In the genomic region with DNA sequence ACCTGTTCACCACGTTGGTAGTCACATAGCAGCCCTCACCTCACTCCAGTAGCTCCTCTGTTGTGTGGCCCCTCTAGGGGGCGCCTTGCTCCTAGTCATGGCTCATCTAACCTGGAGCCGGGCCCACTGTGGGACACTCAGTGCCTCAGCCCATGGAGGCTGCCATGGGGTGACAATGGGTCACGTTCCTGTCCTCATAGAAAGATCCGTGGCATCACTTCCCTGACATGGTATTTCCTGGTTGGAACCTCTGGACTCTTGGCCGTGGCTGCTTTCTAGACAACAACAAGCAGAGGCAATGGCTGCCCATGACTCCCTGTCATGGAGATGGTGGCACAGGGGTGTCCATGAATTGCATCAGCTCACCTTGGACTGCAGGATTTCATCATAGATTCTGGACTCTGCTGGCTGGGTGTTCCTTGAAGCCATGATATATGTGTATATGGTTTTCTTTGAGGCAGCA, we compare ENCODE assay signal across 1 cellular context.
TF ChIP-seq lines count a peak whose summit lies in the region.

No MANE protein-coding gene starts in this region.

TF ChIP-seq in K562, 482 proteins besides CTCF, POLR2A, EP300 and RAD21 (continued from another document and continues in another):
- TF ChIP-seq, protein P1, sequence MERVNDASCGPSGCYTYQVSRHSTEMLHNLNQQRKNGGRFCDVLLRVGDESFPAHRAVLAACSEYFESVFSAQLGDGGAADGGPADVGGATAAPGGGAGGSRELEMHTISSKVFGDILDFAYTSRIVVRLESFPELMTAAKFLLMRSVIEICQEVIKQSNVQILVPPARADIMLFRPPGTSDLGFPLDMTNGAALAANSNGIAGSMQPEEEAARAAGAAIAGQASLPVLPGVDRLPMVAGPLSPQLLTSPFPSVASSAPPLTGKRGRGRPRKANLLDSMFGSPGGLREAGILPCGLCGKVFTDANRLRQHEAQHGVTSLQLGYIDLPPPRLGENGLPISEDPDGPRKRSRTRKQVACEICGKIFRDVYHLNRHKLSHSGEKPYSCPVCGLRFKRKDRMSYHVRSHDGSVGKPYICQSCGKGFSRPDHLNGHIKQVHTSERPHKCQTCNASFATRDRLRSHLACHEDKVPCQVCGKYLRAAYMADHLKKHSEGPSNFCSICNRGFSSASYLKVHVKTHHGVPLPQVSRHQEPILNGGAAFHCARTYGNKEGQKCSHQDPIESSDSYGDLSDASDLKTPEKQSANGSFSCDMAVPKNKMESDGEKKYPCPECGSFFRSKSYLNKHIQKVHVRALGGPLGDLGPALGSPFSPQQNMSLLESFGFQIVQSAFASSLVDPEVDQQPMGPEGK (CRISPR knock-in tag; IDR thresholded peaks at IDR 0.05; ENCODE audit: borderline replicate concordance): 0 out of 2 replicates have a peak, but pooled peaks have one; percentile 17
- TF ChIP-seq ZBTB8A (IDR thresholded peaks at IDR 0.05; ENCODE audit: partially characterized antibody): no peak
- TF ChIP-seq NFXL1 (CRISPR knock-in tag; IDR thresholded peaks at IDR 0.05): peak; percentile 73; the same call in 1 of the 2 replicates
- peak; percentile 58; the same call in 1 of the 2 replicates for TF ChIP-seq DDX20 (tag; IDR thresholded peaks at IDR 0.05; ENCODE audit: low read depth)
- TF ChIP-seq GABPA (tag; conservative IDR thresholded peaks at IDR 0.05; ENCODE audit: low read depth): 0 out of 2 replicates have a peak, but pooled peaks have one; percentile 41
- TF ChIP-seq FIP1L1 (IDR thresholded peaks at IDR 0.05; ENCODE audit: low read depth, low read length, poor library complexity, severe bottlenecking): no peak
- TF ChIP-seq SMAD3 (CRISPR knock-in tag; conservative IDR thresholded peaks at IDR 0.05): peak; percentile 89
- TF ChIP-seq, protein P2, sequence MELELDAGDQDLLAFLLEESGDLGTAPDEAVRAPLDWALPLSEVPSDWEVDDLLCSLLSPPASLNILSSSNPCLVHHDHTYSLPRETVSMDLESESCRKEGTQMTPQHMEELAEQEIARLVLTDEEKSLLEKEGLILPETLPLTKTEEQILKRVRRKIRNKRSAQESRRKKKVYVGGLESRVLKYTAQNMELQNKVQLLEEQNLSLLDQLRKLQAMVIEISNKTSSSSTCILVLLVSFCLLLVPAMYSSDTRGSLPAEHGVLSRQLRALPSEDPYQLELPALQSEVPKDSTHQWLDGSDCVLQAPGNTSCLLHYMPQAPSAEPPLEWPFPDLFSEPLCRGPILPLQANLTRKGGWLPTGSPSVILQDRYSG (tag; conservative IDR thresholded peaks at IDR 0.05; ENCODE audit: low read depth): peak; percentile 65; the same call in 1 of the 2 replicates
- 0 out of 2 replicates have a peak, but pooled peaks have one; percentile 11 for TF ChIP-seq PYGO2 (tag; IDR thresholded peaks at IDR 0.05)
- TF ChIP-seq CHD4 (IDR thresholded peaks at IDR 0.05; ENCODE audit: insufficient read depth, insufficient replicate concordance, low read depth, low read length, poor library complexity, severe bottlenecking): no peak
- TF ChIP-seq, protein P3, sequence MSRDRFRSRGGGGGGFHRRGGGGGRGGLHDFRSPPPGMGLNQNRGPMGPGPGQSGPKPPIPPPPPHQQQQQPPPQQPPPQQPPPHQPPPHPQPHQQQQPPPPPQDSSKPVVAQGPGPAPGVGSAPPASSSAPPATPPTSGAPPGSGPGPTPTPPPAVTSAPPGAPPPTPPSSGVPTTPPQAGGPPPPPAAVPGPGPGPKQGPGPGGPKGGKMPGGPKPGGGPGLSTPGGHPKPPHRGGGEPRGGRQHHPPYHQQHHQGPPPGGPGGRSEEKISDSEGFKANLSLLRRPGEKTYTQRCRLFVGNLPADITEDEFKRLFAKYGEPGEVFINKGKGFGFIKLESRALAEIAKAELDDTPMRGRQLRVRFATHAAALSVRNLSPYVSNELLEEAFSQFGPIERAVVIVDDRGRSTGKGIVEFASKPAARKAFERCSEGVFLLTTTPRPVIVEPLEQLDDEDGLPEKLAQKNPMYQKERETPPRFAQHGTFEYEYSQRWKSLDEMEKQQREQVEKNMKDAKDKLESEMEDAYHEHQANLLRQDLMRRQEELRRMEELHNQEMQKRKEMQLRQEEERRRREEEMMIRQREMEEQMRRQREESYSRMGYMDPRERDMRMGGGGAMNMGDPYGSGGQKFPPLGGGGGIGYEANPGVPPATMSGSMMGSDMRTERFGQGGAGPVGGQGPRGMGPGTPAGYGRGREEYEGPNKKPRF (IDR thresholded peaks at IDR 0.05; ENCODE audit: low read depth, low read length): no peak
- no peak for TF ChIP-seq ZNF695 (CRISPR knock-in tag; IDR thresholded peaks at IDR 0.05)
- 0 out of 2 replicates have a peak, but pooled peaks have one; percentile 14 for TF ChIP-seq ZNF212 (CRISPR knock-in tag; IDR thresholded peaks at IDR 0.05)
- TF ChIP-seq GTF2A2 (tag; IDR thresholded peaks at IDR 0.05): 0 out of 2 replicates have a peak, but pooled peaks have one; percentile 39
- TF ChIP-seq HMG20B (CRISPR knock-in tag; IDR thresholded peaks at IDR 0.05): no peak
- no peak for TF ChIP-seq ELK3 (CRISPR knock-in tag; IDR thresholded peaks at IDR 0.05)
- no peak for TF ChIP-seq PRDM10 (IDR thresholded peaks at IDR 0.05; ENCODE audit: partially characterized antibody)
- no peak for TF ChIP-seq ZNF785 (CRISPR knock-in tag; IDR thresholded peaks at IDR 0.05)
- no peak for TF ChIP-seq MAFF (IDR thresholded peaks at IDR 0.05; ENCODE audit: low read length)
- peak; percentile 91 for TF ChIP-seq CEBPG (CRISPR knock-in tag; IDR thresholded peaks at IDR 0.05)
- TF ChIP-seq CEBPG (tag; conservative IDR thresholded peaks at IDR 0.05 in 1 of 2, IDR thresholded peaks at IDR 0.05 in 1 of 2): peak; percentile 92 to 99
- TF ChIP-seq ETV5 (CRISPR knock-in tag; IDR thresholded peaks at IDR 0.05; ENCODE audit: low read depth): no peak
- 0 out of 2 replicates have a peak, but pooled peaks have one; percentile 63 for TF ChIP-seq ZNF197 (CRISPR knock-in tag; IDR thresholded peaks at IDR 0.05; ENCODE audit: low read depth)
- TF ChIP-seq, protein P4, sequence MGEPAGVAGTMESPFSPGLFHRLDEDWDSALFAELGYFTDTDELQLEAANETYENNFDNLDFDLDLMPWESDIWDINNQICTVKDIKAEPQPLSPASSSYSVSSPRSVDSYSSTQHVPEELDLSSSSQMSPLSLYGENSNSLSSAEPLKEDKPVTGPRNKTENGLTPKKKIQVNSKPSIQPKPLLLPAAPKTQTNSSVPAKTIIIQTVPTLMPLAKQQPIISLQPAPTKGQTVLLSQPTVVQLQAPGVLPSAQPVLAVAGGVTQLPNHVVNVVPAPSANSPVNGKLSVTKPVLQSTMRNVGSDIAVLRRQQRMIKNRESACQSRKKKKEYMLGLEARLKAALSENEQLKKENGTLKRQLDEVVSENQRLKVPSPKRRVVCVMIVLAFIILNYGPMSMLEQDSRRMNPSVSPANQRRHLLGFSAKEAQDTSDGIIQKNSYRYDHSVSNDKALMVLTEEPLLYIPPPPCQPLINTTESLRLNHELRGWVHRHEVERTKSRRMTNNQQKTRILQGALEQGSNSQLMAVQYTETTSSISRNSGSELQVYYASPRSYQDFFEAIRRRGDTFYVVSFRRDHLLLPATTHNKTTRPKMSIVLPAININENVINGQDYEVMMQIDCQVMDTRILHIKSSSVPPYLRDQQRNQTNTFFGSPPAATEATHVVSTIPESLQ (CRISPR knock-in tag; IDR thresholded peaks at IDR 0.05): no peak
- TF ChIP-seq ZNF668 (CRISPR knock-in tag; IDR thresholded peaks at IDR 0.05): 0 out of 2 replicates have a peak, but pooled peaks have one; percentile 22
- TF ChIP-seq ATF3 (IDR thresholded peaks at IDR 0.05): peak; percentile 85
- no peak for TF ChIP-seq ATF3 (CRISPR knock-in tag; conservative IDR thresholded peaks at IDR 0.05)
